Comparison of ENCODE assay signal across 35 cellular contexts in genomic region chr5:152086668-152087067, GRCh38.
"Had no signal": no experiment of that assay in that cellular context is flagged by ENCODE, and none has a peak within 500 bp of the region (broad histone marks: within the 10 kb centered on the region; RNA-seq: fewer than 3 reads in every experiment).

No MANE protein-coding gene starts in this region.

- H3K4me1 ChIP-seq: adrenal gland, body of pancreas, esophagus squamous epithelium, gastroesophageal sphincter had no signal

- ATAC-seq: activated CD4-positive, alpha-beta T cell treated with anti-CD3 and anti-CD28 coated beads for 36 hours; activated CD8-positive, alpha-beta memory T cell treated with anti-CD3 and anti-CD28 coated beads, Interleukin-2, amount 10 ng/mL, durations not matched to agents 7 days and 5 days; activated CD8-positive, alpha-beta T cell treated with anti-CD3 and anti-CD28 coated beads, Interleukin-2, amount 10 ng/mL, durations not matched to agents 7 days and 5 days; activated naive CD8-positive, alpha-beta T cell treated with anti-CD3 and anti-CD28 coated beads, Interleukin-2, amount 50 U/mL, for 24 hours; body of pancreas; effector memory CD8-positive, alpha-beta T cell; gastroesophageal sphincter; heart right ventricle; T-helper 17 cell had no signal

- H3K27ac Mint-ChIP-seq: activated CD4-positive, alpha-beta memory T cell treated with anti-CD3 and anti-CD28 coated beads for 36 hours; activated CD4-positive, alpha-beta T cell treated with anti-CD3 and anti-CD28 coated beads for 36 hours; activated CD4-positive, alpha-beta T cell treated with anti-CD3 and anti-CD28 coated beads, Interleukin-2, amount 10 ng/mL, durations not matched to agents 24 days and 14 days; activated CD8-positive, alpha-beta memory T cell treated with anti-CD3 and anti-CD28 coated beads, Interleukin-2, amount 10 ng/mL, durations not matched to agents 7 days and 5 days; activated CD8-positive, alpha-beta T cell treated with anti-CD3 and anti-CD28 coated beads, Interleukin-2, amount 10 ng/mL, durations not matched to agents 7 days and 5 days; activated naive CD4-positive, alpha-beta T cell treated with anti-CD3 and anti-CD28 coated beads for 36 hours; activated naive CD4-positive, alpha-beta T cell treated with anti-CD3 and anti-CD28 coated beads, Interleukin-2, amount 50 U/mL, for 24 hours; activated naive CD8-positive, alpha-beta T cell treated with anti-CD3 and anti-CD28 coated beads for 36 hours; activated naive CD8-positive, alpha-beta T cell treated with anti-CD3 and anti-CD28 coated beads, Interleukin-2, amount 50 U/mL, for 24 hours; activated T-helper 1 cell treated with anti-CD3 and anti-CD28 coated beads, Interleukin-12 subunit alpha, Interleukin-12 subunit beta, Interleukin-2, Interleukin-4 antibody, amounts not matched to agents 30 ng/mL and 10 ng/mL and 1 ng/mL, durations not matched to agents 14 hours and 24 hours and 36 hours; activated T-helper 2 cell treated with anti-CD3 and anti-CD28 coated beads, Interferon-gamma antibody, Interleukin-2, Interleukin-4, amounts not matched to agents 10 μg/mL and 5 μg/mL and 100 μg/mL, durations not matched to agents 14 hours and 24 hours and 36 hours; effector memory CD8-positive, alpha-beta T cell; T-helper 17 cell; T-helper 2 cell treated with Interferon-gamma antibody and Interleukin-4, amounts not matched to agents 5 μg/mL and 100 μg/mL, for 36 hours had no signal

- DNase-seq: activated CD4-positive, alpha-beta memory T cell treated with anti-CD3 and anti-CD28 coated beads for 36 hours; activated CD4-positive, alpha-beta T cell treated with anti-CD3 and anti-CD28 coated beads for 36 hours; activated CD4-positive, alpha-beta T cell treated with anti-CD3 and anti-CD28 coated beads, Interleukin-2, amount 10 ng/mL, durations not matched to agents 24 days and 14 days; activated CD4-positive, CD25-positive, alpha-beta regulatory T cell; activated CD4-positive, CD25-positive, alpha-beta regulatory T cell treated with anti-CD3 and anti-CD28 coated beads, Interleukin-2, amount 50 U/mL, for 72 hours; activated CD8-positive, alpha-beta memory T cell treated with anti-CD3 and anti-CD28 coated beads, Interleukin-2, amount 10 ng/mL, durations not matched to agents 7 days and 5 days; activated CD8-positive, alpha-beta memory T cell treated with anti-CD3 and anti-CD28 coated beads, Interleukin-2, amount 50 U/mL, for 4 hours; activated CD8-positive, alpha-beta T cell treated with anti-CD3 and anti-CD28 coated beads, Interleukin-2, amount 10 ng/mL, durations not matched to agents 7 days and 5 days; activated effector memory CD4-positive, alpha-beta T cell treated with anti-CD3 and anti-CD28 coated beads, Interleukin-2, amount 50 U/mL, for 16 hours; activated naive CD4-positive, alpha-beta T cell treated with anti-CD3 and anti-CD28 coated beads for 36 hours; activated naive CD8-positive, alpha-beta T cell treated with anti-CD3 and anti-CD28 coated beads for 36 hours; activated naive CD8-positive, alpha-beta T cell treated with anti-CD3 and anti-CD28 coated beads, Interleukin-2, amount 50 U/mL, for 24 hours; activated T-cell treated with anti-CD3 and anti-CD28 coated beads, Interleukin-2, amount 50 U/mL, for 1 hour; activated T-cell treated with anti-CD3 and anti-CD28 coated beads, Interleukin-2, amount 50 U/mL, for 48 hours; adrenal gland; amygdala; aorta; body of pancreas; caudate nucleus; cortex of kidney; dermis blood vessel endothelial cell; effector CD4-positive, alpha-beta T cell; effector memory CD8-positive, alpha-beta T cell; esophagus squamous epithelium; foreskin melanocyte; heart right ventricle; T-helper 1 cell; T-helper 17 cell; T1000 had no signal

- H3K4me1 Mint-ChIP-seq: activated CD4-positive, alpha-beta T cell treated with anti-CD3 and anti-CD28 coated beads for 36 hours; activated CD4-positive, alpha-beta T cell treated with anti-CD3 and anti-CD28 coated beads, Interleukin-2, amount 10 ng/mL, durations not matched to agents 24 days and 14 days; activated CD8-positive, alpha-beta memory T cell treated with anti-CD3 and anti-CD28 coated beads, Interleukin-2, amount 10 ng/mL, durations not matched to agents 7 days and 5 days; activated naive CD8-positive, alpha-beta T cell treated with anti-CD3 and anti-CD28 coated beads, Interleukin-2, amount 50 U/mL, for 24 hours had no signal

- H3K9me3 Mint-ChIP-seq: activated CD4-positive, alpha-beta memory T cell treated with anti-CD3 and anti-CD28 coated beads for 36 hours; activated CD4-positive, alpha-beta T cell treated with anti-CD3 and anti-CD28 coated beads, Interleukin-2, amount 10 ng/mL, durations not matched to agents 24 days and 14 days; activated naive CD4-positive, alpha-beta T cell treated with anti-CD3 and anti-CD28 coated beads for 36 hours; activated naive CD4-positive, alpha-beta T cell treated with anti-CD3 and anti-CD28 coated beads, Interleukin-2, amount 50 U/mL, for 24 hours; activated naive CD8-positive, alpha-beta T cell treated with anti-CD3 and anti-CD28 coated beads for 36 hours; activated naive CD8-positive, alpha-beta T cell treated with anti-CD3 and anti-CD28 coated beads, Interleukin-2, amount 50 U/mL, for 24 hours; activated T-helper 1 cell treated with anti-CD3 and anti-CD28 coated beads, Interleukin-12 subunit alpha, Interleukin-12 subunit beta, Interleukin-2, Interleukin-4 antibody, amounts not matched to agents 30 ng/mL and 10 ng/mL and 1 ng/mL, durations not matched to agents 14 hours and 24 hours and 36 hours; activated T-helper 2 cell treated with anti-CD3 and anti-CD28 coated beads, Interferon-gamma antibody, Interleukin-2, Interleukin-4, amounts not matched to agents 10 μg/mL and 5 μg/mL and 100 μg/mL, durations not matched to agents 14 hours and 24 hours and 36 hours; effector memory CD8-positive, alpha-beta T cell; T-helper 2 cell treated with Interferon-gamma antibody and Interleukin-4, amounts not matched to agents 5 μg/mL and 100 μg/mL, for 36 hours had no signal

- H3K27me3 Mint-ChIP-seq: activated CD4-positive, alpha-beta memory T cell treated with anti-CD3 and anti-CD28 coated beads for 36 hours; activated CD4-positive, alpha-beta T cell treated with anti-CD3 and anti-CD28 coated beads for 36 hours; activated CD4-positive, alpha-beta T cell treated with anti-CD3 and anti-CD28 coated beads, Interleukin-2, amount 10 ng/mL, durations not matched to agents 24 days and 14 days; activated CD8-positive, alpha-beta memory T cell treated with anti-CD3 and anti-CD28 coated beads, Interleukin-2, amount 10 ng/mL, durations not matched to agents 7 days and 5 days; activated naive CD4-positive, alpha-beta T cell treated with anti-CD3 and anti-CD28 coated beads, Interleukin-2, amount 50 U/mL, for 24 hours; activated naive CD8-positive, alpha-beta T cell treated with anti-CD3 and anti-CD28 coated beads for 36 hours; activated naive CD8-positive, alpha-beta T cell treated with anti-CD3 and anti-CD28 coated beads, Interleukin-2, amount 50 U/mL, for 24 hours; T-helper 17 cell had no signal

- H3K36me3 Mint-ChIP-seq: activated CD4-positive, alpha-beta memory T cell treated with anti-CD3 and anti-CD28 coated beads for 36 hours; activated CD8-positive, alpha-beta memory T cell treated with anti-CD3 and anti-CD28 coated beads, Interleukin-2, amount 10 ng/mL, durations not matched to agents 7 days and 5 days; activated naive CD4-positive, alpha-beta T cell treated with anti-CD3 and anti-CD28 coated beads, Interleukin-2, amount 50 U/mL, for 24 hours; activated naive CD8-positive, alpha-beta T cell treated with anti-CD3 and anti-CD28 coated beads for 36 hours had no signal

- H3K9me3 ChIP-seq: adrenal gland, body of pancreas, esophagus squamous epithelium, gastroesophageal sphincter, heart right ventricle had no signal

- H3K4me3 Mint-ChIP-seq: activated CD4-positive, alpha-beta memory T cell treated with anti-CD3 and anti-CD28 coated beads for 36 hours; activated CD4-positive, alpha-beta T cell treated with anti-CD3 and anti-CD28 coated beads for 36 hours; activated CD4-positive, alpha-beta T cell treated with anti-CD3 and anti-CD28 coated beads, Interleukin-2, amount 10 ng/mL, durations not matched to agents 24 days and 14 days; activated CD8-positive, alpha-beta memory T cell treated with anti-CD3 and anti-CD28 coated beads, Interleukin-2, amount 10 ng/mL, durations not matched to agents 7 days and 5 days; activated CD8-positive, alpha-beta T cell treated with anti-CD3 and anti-CD28 coated beads, Interleukin-2, amount 10 ng/mL, durations not matched to agents 7 days and 5 days; activated naive CD4-positive, alpha-beta T cell treated with anti-CD3 and anti-CD28 coated beads for 36 hours; activated naive CD4-positive, alpha-beta T cell treated with anti-CD3 and anti-CD28 coated beads, Interleukin-2, amount 50 U/mL, for 24 hours; activated naive CD8-positive, alpha-beta T cell treated with anti-CD3 and anti-CD28 coated beads for 36 hours; activated naive CD8-positive, alpha-beta T cell treated with anti-CD3 and anti-CD28 coated beads, Interleukin-2, amount 50 U/mL, for 24 hours; activated T-helper 1 cell treated with anti-CD3 and anti-CD28 coated beads, Interleukin-12 subunit alpha, Interleukin-12 subunit beta, Interleukin-2, Interleukin-4 antibody, amounts not matched to agents 30 ng/mL and 10 ng/mL and 1 ng/mL, durations not matched to agents 14 hours and 24 hours and 36 hours; effector memory CD8-positive, alpha-beta T cell; T-helper 17 cell; T-helper 2 cell treated with Interferon-gamma antibody and Interleukin-4, amounts not matched to agents 5 μg/mL and 100 μg/mL, for 36 hours had no signal

- H3K4me3 ChIP-seq: adrenal gland, body of pancreas, esophagus squamous epithelium, gastroesophageal sphincter, heart right ventricle had no signal

- H3K36me3 ChIP-seq: adrenal gland, esophagus squamous epithelium, gastroesophageal sphincter, heart right ventricle had no signal

- H3K27me3 ChIP-seq: adrenal gland, body of pancreas, esophagus squamous epithelium, gastroesophageal sphincter, heart right ventricle had no signal

- H3K27ac ChIP-seq: adrenal gland, body of pancreas, epithelial cell of prostate, esophagus squamous epithelium, gastroesophageal sphincter, heart right ventricle had no signal
